Comparison of ENCODE assay signal across 10 cellular contexts in the genomic region with DNA sequence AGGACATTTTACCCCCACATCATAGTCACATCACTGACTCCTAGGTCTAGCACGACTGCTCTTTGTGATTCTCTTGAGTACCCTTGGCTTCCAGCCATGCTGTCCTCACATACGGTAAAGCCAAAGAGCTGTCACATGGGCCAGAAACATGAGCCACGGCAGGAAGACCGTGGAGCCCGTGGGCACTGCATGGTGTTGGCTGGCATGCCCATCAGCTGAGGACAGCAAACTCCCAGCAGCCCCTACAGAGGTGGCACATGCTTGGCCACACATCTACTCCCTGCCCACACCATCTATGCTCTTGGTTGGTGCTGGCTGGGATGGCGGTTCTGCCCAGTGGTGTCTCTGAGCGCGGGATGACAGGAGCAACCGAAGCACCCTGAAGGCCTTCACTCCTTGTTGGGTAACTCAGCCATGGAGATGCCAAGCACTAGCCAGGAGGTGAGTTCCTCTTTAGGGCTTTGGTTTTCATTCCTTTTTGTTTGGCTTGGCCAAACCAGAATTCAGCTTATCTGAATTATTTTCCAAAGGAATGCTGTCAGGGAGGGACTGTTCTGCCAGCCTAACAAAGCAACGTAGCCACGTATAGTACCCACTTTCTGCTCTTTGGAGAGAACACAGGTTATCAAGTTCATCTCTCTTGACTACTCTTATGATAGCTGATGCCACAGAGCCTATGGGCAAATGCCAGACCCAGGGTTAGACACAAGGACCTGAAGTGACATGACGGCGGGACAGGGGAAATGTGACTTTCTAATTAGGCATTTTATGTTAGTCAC. TPM values are rescaled to one million over a fixed set of nuclear protein-coding genes. Genes with fewer than 3 reads are reported as not detected.
DNase-seq lines count a peak whose midpoint lies in the region; ATAC-seq, FAIRE-seq and TF ChIP-seq lines count a peak whose summit lies in the region.
"Had no signal": no experiment of that assay in that cellular context is flagged by ENCODE, and none has a peak within 500 bp of the region (broad histone marks: within the 10 kb centered on the region; RNA-seq: fewer than 3 reads in every experiment).

No MANE protein-coding gene starts in this region.

- H3K9me1 ChIP-seq in keratinocyte (ENCODE audit: control insufficient read depth, extremely low read depth, insufficient read depth, low read length) = no peaks in the 10 kb centered on the region

- H3K27me3 ChIP-seq in SK-N-SH (ENCODE audit: insufficient read depth) (no peaks in the 10 kb centered on the region), keratinocyte (ENCODE audit: control insufficient read depth, extremely low read depth, insufficient read depth, low read length) (no peaks in the 10 kb centered on the region), thyroid gland (no peaks in the 10 kb centered on the region), foreskin keratinocyte (no peaks in the 10 kb centered on the region)

- H2AFZ ChIP-seq in SK-N-SH (ENCODE audit: low read depth) = no peak overlapping the region
- H2AFZ ChIP-seq in keratinocyte (ENCODE audit: control insufficient read depth, low read length) = no peak overlapping the region

- no peak for TF ChIP-seq CTCF in SK-N-SH (IDR thresholded peaks at IDR 0.05)
- no peak for TF ChIP-seq CTCF in keratinocyte (optimal IDR thresholded peaks at IDR 0.05 in 1 of 3, IDR thresholded peaks at IDR 0.05 in 1 of 3, conservative IDR thresholded peaks at IDR 0.05 in 1 of 3; ENCODE audit: extremely low read depth in 1 of 3, insufficient read depth in 2 of 3, low read length in 3 of 3)
- no peak for TF ChIP-seq CTCF in thyroid gland (IDR thresholded peaks at IDR 0.05)
- no peak for TF ChIP-seq CTCF in natural killer cell (IDR thresholded peaks at IDR 0.05)
- no peak for TF ChIP-seq CTCF in foreskin keratinocyte (conservative IDR thresholded peaks at IDR 0.05)

- dilution Hi-C loops in keratinocyte (cut with MboI; ENCODE audit: extremely low pct_ligation_motif_present, low sequenced_read_pairs) = no loop called here

- no peaks in the 10 kb centered on the region for H3K9me3 Mint-ChIP-seq in natural killer cell

- CTCF ChIA-PET in SK-N-SH (lab: Yijun Ruan, JAX) = interaction anchor here (0.8 to 2.0 kb wide), 5 partner anchors 8 to 117 kb away, joined by 3 to 8 read pairs (median 3); a partner anchor contains a TSS

- no peak overlapping the region for H3K27ac Mint-ChIP-seq in natural killer cell

- H3K36me3 ChIP-seq in SK-N-SH (replicated peaks in 1 of 2; ENCODE audit: control insufficient read depth in 1 of 2, insufficient read depth in 2 of 2, low read length in 1 of 2) = peaks cover 62 to 81% of the 10 kb centered on the region in 2 experiments
- H3K36me3 ChIP-seq in keratinocyte (ENCODE audit: control insufficient read depth in 2 of 2, extremely low read depth in 1 of 2, insufficient read depth in 2 of 2, low read length in 2 of 2) = peaks cover 56 to 61% of the 10 kb centered on the region in 2 experiments
- H3K36me3 ChIP-seq in thyroid gland = peaks cover 68 to 75% of the 10 kb centered on the region in 2 donors

- FAIRE-seq in keratinocyte (lab: Jason Lieb, UNC) = peak; percentile 72

- H3K4me3 ChIP-seq in SK-N-SH (ENCODE audit: low read depth in 2 of 2, low read length in 1 of 2) = no peak overlapping the region
- no peak overlapping the region for H3K4me3 ChIP-seq in keratinocyte (ENCODE audit: control insufficient read depth in 2 of 3, extremely low read depth in 1 of 3, insufficient read depth in 2 of 3, low read depth in 1 of 3, low read length in 3 of 3)
- no peak overlapping the region for H3K4me3 ChIP-seq in thyroid gland (replicated peaks in 1 of 3)

- no peaks in the 10 kb centered on the region for H3K4me1 Mint-ChIP-seq in natural killer cell

- H3K4me3 Mint-ChIP-seq in natural killer cell = no peak overlapping the region

- H3K4me2 ChIP-seq in SK-N-SH (peak overlapping the region; percentile 53; the same call in 1 of the 2 replicates), keratinocyte (ENCODE audit: control insufficient read depth, extremely low read depth, insufficient read depth, low read depth, low read length) (no peak overlapping the region)

- no peak overlapping the region for H3K9ac ChIP-seq in SK-N-SH
- H3K9ac ChIP-seq in keratinocyte (ENCODE audit: control insufficient read depth, extremely low read depth, insufficient read depth, low read length) = no peak overlapping the region

- TF ChIP-seq RAD21 in SK-N-SH (IDR thresholded peaks at IDR 0.05; ENCODE audit: low read length) = no peak

- no peaks in the 10 kb centered on the region for H3K36me3 Mint-ChIP-seq in natural killer cell

- H3K4me1 ChIP-seq in SK-N-SH (ENCODE audit: control insufficient read depth in 1 of 2, insufficient read depth in 2 of 2, low read depth in 1 of 2, low read length in 1 of 2) (peaks cover 9 to 23% of the 10 kb centered on the region in 2 experiments), keratinocyte (ENCODE audit: control insufficient read depth, extremely low read depth, insufficient read depth, low read length) (peaks cover 29% of the 10 kb centered on the region), thyroid gland (peaks cover 0 to 22% of the 10 kb centered on the region in 2 donors), foreskin keratinocyte (peaks cover 19% of the 10 kb centered on the region)

- no peak for ATAC-seq in SK-N-SH treated with all-trans-retinoic acid at 6 μM for 48 hours
- ATAC-seq in GM19351 (IDR thresholded peaks at IDR 0.05; ENCODE audit: unreplicated experiment) = no peak
- no peak for ATAC-seq in natural killer cell
- ATAC-seq in foreskin keratinocyte = no peak

- H3F3A ChIP-seq in SK-N-SH (replicated peaks; ENCODE audit: insufficient read depth) = peaks cover 43% of the 10 kb centered on the region

- no peaks in the 10 kb centered on the region for H3K27me3 Mint-ChIP-seq in natural killer cell (ENCODE audit: low read depth in 2 of 2)

- H4K20me1 ChIP-seq in SK-N-SH (ENCODE audit: insufficient read depth) (no peaks in the 10 kb centered on the region), keratinocyte (ENCODE audit: control insufficient read depth, extremely low read depth, insufficient read depth, low read length) (no peaks in the 10 kb centered on the region)

- H3K9me3 ChIP-seq in SK-N-SH (no peaks in the 10 kb centered on the region), keratinocyte (ENCODE audit: control insufficient read depth, low read depth, low read length) (no peaks in the 10 kb centered on the region), thyroid gland (no peaks in the 10 kb centered on the region)

- H3K79me2 ChIP-seq in SK-N-SH (ENCODE audit: insufficient read depth) = peaks cover 14% of the 10 kb centered on the region; the same call in 1 of the 2 replicates
- peaks cover 6% of the 10 kb centered on the region for H3K79me2 ChIP-seq in keratinocyte (ENCODE audit: control insufficient read depth, insufficient read depth, low read length)

- no peak for TF ChIP-seq POLR2A in thyroid gland (IDR thresholded peaks at IDR 0.05)

- DNase-seq in SK-N-SH = no peak
- peak; percentile 77 for DNase-seq in astrocyte of the hippocampus (ENCODE audit: low read depth, low spot score)
- no peak for DNase-seq in keratinocyte (ENCODE audit: low read depth, low spot score)
- peak; percentile 63 to 68 for DNase-seq in thyroid gland
- no peak for DNase-seq in natural killer cell
- no peak for DNase-seq in foreskin keratinocyte
- DNase-seq: effector CD4-positive, alpha-beta T cell had no signal

- POLR2A ChIA-PET in SK-N-SH (lab: Yijun Ruan, JAX) = interaction anchor here (0.6 to 2.3 kb wide), 3 partner anchors 10 to 72 kb away, joined by 3 to 14 read pairs (median 3); a partner anchor contains a TSS

- intact Hi-C loops in thyroid gland (cut with DNase I) = no loop called here
- intact Hi-C loops in natural killer cell (cut with micrococcal nuclease) = no loop called here

- peak overlapping the region; percentile 80 to 83 for H3K27ac ChIP-seq in SK-N-SH (ENCODE audit: low read depth in 2 of 2, low read length in 1 of 2)
- peak overlapping the region; percentile 58 for H3K27ac ChIP-seq in keratinocyte (ENCODE audit: control insufficient read depth, insufficient read depth, low read length)
- no peak overlapping the region for H3K27ac ChIP-seq in thyroid gland
- H3K27ac ChIP-seq in foreskin keratinocyte = no peak overlapping the region

- no peaks in the 10 kb centered on the region for H3K9me2 ChIP-seq in SK-N-SH

- 83% methylated on average over 10 of the region's 13 CpGs for WGBS in SK-N-SH (ENCODE audit: low lambda C conversion rate)
- 57 to 64% methylated on average over 10 to 13 of the region's 13 CpGs for WGBS in thyroid gland, 2 donors

- TF ChIP-seq EP300 in SK-N-SH (IDR thresholded peaks at IDR 0.05; ENCODE audit: borderline replicate concordance in 1 of 2, low read depth in 1 of 2, low read length in 1 of 2) = no peak

RNA-seq across cellular contexts. Expression of a gene that starts 10.0 kb away (rescaled TPM):
- 52.0 and 58.0 TPM in 2 replicates for polyA plus RNA-seq in SK-N-SH (2012; rRNA removed)
- 35.5 and 42.1 TPM in 2 replicates for polyA plus RNA-seq in SK-N-SH (2012; cell fraction: cytosol; rRNA removed)
- 72.8 and 108 TPM in 2 replicates for polyA plus RNA-seq in SK-N-SH (2012; cell fraction: nucleus; rRNA removed)
- 63.1 to 84.6 TPM (median 82.0 TPM) in 3 replicates for polyA plus RNA-seq in keratinocyte
- polyA plus RNA-seq in keratinocyte (2011; ENCODE audit: low read depth) = 30.8 TPM
- 90.5 and 105 TPM in 2 replicates for polyA plus RNA-seq in keratinocyte (2011; cell fraction: cytosol; rRNA removed)
- polyA plus RNA-seq in keratinocyte (2011; cell fraction: nucleus; rRNA removed) = 105 and 118 TPM in 2 replicates
- polyA plus RNA-seq in keratinocyte (2012; ENCODE audit: low replicate concordance) = 51.5 and 59.5 TPM in 2 replicates
- polyA minus RNA-seq in keratinocyte = 78.9 to 236 TPM (median 118 TPM) in 3 replicates
- 67.0 TPM for polyA minus RNA-seq in keratinocyte (2011; cell fraction: cytosol; rRNA and poly(A)+ RNA removed)
- polyA minus RNA-seq in keratinocyte (2011; cell fraction: nucleus; rRNA and poly(A)+ RNA removed) = 49.1 and 75.9 TPM in 2 replicates
- 10 to 100 TPM; 28.4 to 36.9 (median 35.8) TPM for total RNA-seq in thyroid gland
- total RNA-seq in natural killer cell = 10 to 100 TPM; 10.5 to 15.7 (median 14.6) TPM
- 56.1 and 59.0 TPM in 2 replicates for total RNA-seq in foreskin keratinocyte
- polyA plus RNA-seq in foreskin keratinocyte = 33.5 and 35.0 TPM in 2 replicates

RNA-seq across cellular contexts. Expression of a gene that starts 10.3 kb away (rescaled TPM):
- polyA plus RNA-seq in SK-N-SH (2012; rRNA removed) (73.9 and 75.6 TPM in 2 replicates), keratinocyte (19.9 to 28.7 TPM (median 27.1 TPM) in 3 replicates), foreskin keratinocyte (26.8 and 31.3 TPM in 2 replicates)
- polyA plus RNA-seq in SK-N-SH (2012; cell fraction: cytosol; rRNA removed) = 54.3 and 71.7 TPM in 2 replicates
- polyA plus RNA-seq in SK-N-SH (2012; cell fraction: nucleus; rRNA removed) = 119 and 179 TPM in 2 replicates
- polyA plus RNA-seq in keratinocyte (2011; ENCODE audit: low read depth) = 58.3 TPM
- 19.9 and 24.8 TPM in 2 replicates for polyA plus RNA-seq in keratinocyte (2011; cell fraction: cytosol; rRNA removed)
- 13.1 and 21.9 TPM in 2 replicates for polyA plus RNA-seq in keratinocyte (2011; cell fraction: nucleus; rRNA removed)
- polyA plus RNA-seq in keratinocyte (2012; ENCODE audit: low replicate concordance) = 17.5 and 39.5 TPM in 2 replicates
- 3.1 to 9.9 TPM (median 9.8 TPM) in 3 replicates for polyA minus RNA-seq in keratinocyte
- 11.3 TPM for polyA minus RNA-seq in keratinocyte (2011; cell fraction: cytosol; rRNA and poly(A)+ RNA removed)
- 1.5 and 5.0 TPM in 2 replicates for polyA minus RNA-seq in keratinocyte (2011; cell fraction: nucleus; rRNA and poly(A)+ RNA removed)
- total RNA-seq in thyroid gland (10 to 100 TPM; 38.5 to 78.0 (median 63.6) TPM), natural killer cell (100 to 1,000 TPM in 1 of 3 donors, 10 to 100 TPM in 2; 50.0 to 109 (median 68.6) TPM), foreskin keratinocyte (22.6 and 28.8 TPM in 2 replicates)

RNA-seq across cellular contexts. Expression of a gene that starts 11.7 kb away (rescaled TPM):
- polyA plus RNA-seq in SK-N-SH (2012; rRNA removed) = 96.1 and 98.1 TPM in 2 replicates
- 71.4 and 94.2 TPM in 2 replicates for polyA plus RNA-seq in SK-N-SH (2012; cell fraction: cytosol; rRNA removed)
- polyA plus RNA-seq in SK-N-SH (2012; cell fraction: nucleus; rRNA removed) = 59.1 and 62.2 TPM in 2 replicates
- polyA plus RNA-seq in keratinocyte = 88.7 to 105 TPM (median 90.2 TPM) in 3 replicates
- polyA plus RNA-seq in keratinocyte (2011; ENCODE audit: low read depth) = 20.9 TPM
- 84.0 and 88.6 TPM in 2 replicates for polyA plus RNA-seq in keratinocyte (2011; cell fraction: cytosol; rRNA removed)
- 46.4 and 52.3 TPM in 2 replicates for polyA plus RNA-seq in keratinocyte (2011; cell fraction: nucleus; rRNA removed)
- polyA plus RNA-seq in keratinocyte (2012; ENCODE audit: low replicate concordance) = 84.6 and 91.7 TPM in 2 replicates
- 69.6 to 107 TPM (median 72.8 TPM) in 3 replicates for polyA minus RNA-seq in keratinocyte
- polyA minus RNA-seq in keratinocyte (2011; cell fraction: cytosol; rRNA and poly(A)+ RNA removed) = 70.4 TPM
- polyA minus RNA-seq in keratinocyte (2011; cell fraction: nucleus; rRNA and poly(A)+ RNA removed) = 19.5 and 30.5 TPM in 2 replicates
- 100 to 1,000 TPM in 2 of 4 donors, 10 to 100 TPM in 2; 55.4 to 102 (median 91.7) TPM for total RNA-seq in thyroid gland
- 10 to 100 TPM; 30.8 to 37.0 (median 33.7) TPM for total RNA-seq in natural killer cell
- total RNA-seq in foreskin keratinocyte = 88.7 and 93.1 TPM in 2 replicates
- 93.8 and 102 TPM in 2 replicates for polyA plus RNA-seq in foreskin keratinocyte

RNA-seq across cellular contexts. Expression of a gene that starts 19.4 kb away (rescaled TPM):
- polyA plus RNA-seq in SK-N-SH (2012; rRNA removed) (not detected in 2 replicates), keratinocyte (not detected in 3 replicates), foreskin keratinocyte (not detected in 2 replicates)
- not detected in 2 replicates for polyA plus RNA-seq in SK-N-SH (2012; cell fraction: cytosol; rRNA removed)
- not detected in 2 replicates for polyA plus RNA-seq in SK-N-SH (2012; cell fraction: nucleus; rRNA removed)
- not detected for polyA plus RNA-seq in keratinocyte (2011; ENCODE audit: low read depth)
- not detected in 2 replicates for polyA plus RNA-seq in keratinocyte (2011; cell fraction: cytosol; rRNA removed)
- not detected in 2 replicates for polyA plus RNA-seq in keratinocyte (2011; cell fraction: nucleus; rRNA removed)
- not detected in 2 replicates for polyA plus RNA-seq in keratinocyte (2012; ENCODE audit: low replicate concordance)
- polyA minus RNA-seq in keratinocyte = not detected in 3 replicates
- not detected for polyA minus RNA-seq in keratinocyte (2011; cell fraction: cytosol; rRNA and poly(A)+ RNA removed)
- polyA minus RNA-seq in keratinocyte (2011; cell fraction: nucleus; rRNA and poly(A)+ RNA removed) = not detected in 2 replicates
- total RNA-seq in thyroid gland (not detected), natural killer cell (not detected), foreskin keratinocyte (not detected in 2 replicates)
- total RNA-seq: OCI-LY7 had no signal

RNA-seq across cellular contexts. Expression of a gene that starts 24.5 kb away (rescaled TPM):
- polyA plus RNA-seq in SK-N-SH (2012; rRNA removed) (1.2 and 1.6 TPM in 2 replicates), keratinocyte (0.05 TPM in 1 of 3 replicates, not detected in the others), foreskin keratinocyte (0.03 TPM in 1 of 2 replicates, not detected in the other)
- polyA plus RNA-seq in SK-N-SH (2012; cell fraction: cytosol; rRNA removed) = 0.37 and 0.64 TPM in 2 replicates
- 7.0 and 7.4 TPM in 2 replicates for polyA plus RNA-seq in SK-N-SH (2012; cell fraction: nucleus; rRNA removed)
- polyA plus RNA-seq in keratinocyte (2011; ENCODE audit: low read depth) = not detected
- not detected in 2 replicates for polyA plus RNA-seq in keratinocyte (2011; cell fraction: cytosol; rRNA removed)
- 0.11 and 0.20 TPM in 2 replicates for polyA plus RNA-seq in keratinocyte (2011; cell fraction: nucleus; rRNA removed)
- 0.16 TPM in 1 of 2 replicates, not detected in the other for polyA plus RNA-seq in keratinocyte (2012; ENCODE audit: low replicate concordance)
- polyA minus RNA-seq in keratinocyte = not detected in 3 replicates
- polyA minus RNA-seq in keratinocyte (2011; cell fraction: cytosol; rRNA and poly(A)+ RNA removed) = not detected
- polyA minus RNA-seq in keratinocyte (2011; cell fraction: nucleus; rRNA and poly(A)+ RNA removed) = 0.39 and 0.42 TPM in 2 replicates
- total RNA-seq in thyroid gland (under 1 TPM in 2 of 4 donors, not detected in 2; 0.33 to 0.39 TPM), natural killer cell (not detected), foreskin keratinocyte (not detected in 2 replicates)

Comparison
In these comparisons a context has a peak if more than half of its experiments do, and no peak if none do; other contexts are left out.
1. DNase-seq: peak in astrocyte of the hippocampus (single experiment) and thyroid gland (2 of 2); none in SK-N-SH (single experiment), keratinocyte (single experiment), natural killer cell (single experiment) and foreskin keratinocyte (0 of 2).
2. H3K27ac ChIP-seq: peak in SK-N-SH (2 of 2) and keratinocyte (single experiment); none in thyroid gland (0 of 3) and foreskin keratinocyte (single experiment).